ENCODE assay signal across 2 cellular contexts in genomic region chr6:16352258-16352635, GRCh38.
TF ChIP-seq lines count a peak whose summit lies in the region.

No MANE protein-coding gene starts in this region.

TF ChIP-seq in IMR-90, 13 proteins besides CTCF, POLR2A, EP300 and RAD21 (continued from another document):
- no peak for TF ChIP-seq FOS (IDR thresholded peaks at IDR 0.05; ENCODE audit: low read depth, low read length)
- TF ChIP-seq MAZ (IDR thresholded peaks at IDR 0.05; ENCODE audit: borderline replicate concordance, low read depth, low read length) = no peak
- TF ChIP-seq MXI1 (IDR thresholded peaks at IDR 0.05; ENCODE audit: borderline replicate concordance, low read depth, low read length) = no peak

TF ChIP-seq in endothelial cell of umbilical vein, 7 proteins besides CTCF, POLR2A, EP300 and RAD21 (continued from another document):
- TF ChIP-seq JUN (IDR thresholded peaks at IDR 0.05; ENCODE audit: borderline replicate concordance, insufficient read depth, insufficient read length, low read depth) = no peak
